ENCODE assay signal across 23 cellular contexts in genomic region chr16:57761957-57762356, GRCh38. TPM values are rescaled to one million over a fixed set of nuclear protein-coding genes. Genes with fewer than 3 reads are reported as not detected.
DNase-seq lines count a peak whose midpoint lies in the region; ATAC-seq, FAIRE-seq and TF ChIP-seq lines count a peak whose summit lies in the region.
"Had no signal": no experiment of that assay in that cellular context is flagged by ENCODE, and none has a peak within 500 bp of the region (broad histone marks: within the 10 kb centered on the region; RNA-seq: fewer than 3 reads in every experiment).

No MANE protein-coding gene starts in this region.

- DNase-seq in HepG2 (ENCODE audit: low spot score) = no peak
- DNase-seq in right lobe of liver = no peak
- no peak for DNase-seq in chondrocyte (ENCODE audit: low spot score)
- no peak for DNase-seq in neural progenitor cell (ENCODE audit: low spot score)
- no peak for DNase-seq in left colon
- no peak for DNase-seq in NK-92 (lab: John Stamatoyannopoulos, UW; ENCODE audit: unreplicated experiment)
- DNase-seq: EL; GF-D8; MG63; NCI-H1048; NCI-H1436; NCI-H187 treated with DMSO at 0.1 percent for 48 hours; NCI-H2107; NCI-H446 treated with DMSO at 0.1 percent for 48 hours; NK-92 treated with Interleukin-12 subunit alpha and Interleukin-12 subunit beta, amount 100 ng/mL, for 24 hours had no signal

- CTCF ChIA-PET in HepG2 (lab: Yijun Ruan, JAX; ENCODE audit: low intra/inter-chr PET ratio, low total read pairs) = no interaction called here

- H3K27ac ChIP-seq in HepG2 (ENCODE audit: extremely low read length, insufficient read depth, low read length) (no peak overlapping the region), right lobe of liver (no peak overlapping the region), neural progenitor cell (no peak overlapping the region)
- H3K27ac ChIP-seq: SJSA1 had no signal

- H3K4me1 Mint-ChIP-seq in chondrocyte (ENCODE audit: low read depth) (peaks cover 18% of the 10 kb centered on the region), neural progenitor cell (peaks cover 7% of the 10 kb centered on the region)
- H3K4me1 Mint-ChIP-seq: B cell had no signal

- H3K79me2 ChIP-seq in HepG2 (ENCODE audit: insufficient read depth, low read length) (no peaks in the 10 kb centered on the region), neural progenitor cell (ENCODE audit: low read depth) (no peaks in the 10 kb centered on the region)

- H2AFZ ChIP-seq in HepG2 (ENCODE audit: low read length) (no peak overlapping the region), neural progenitor cell (replicated peaks) (no peak overlapping the region)
- H2AFZ ChIP-seq: GM23338 had no signal

- intact Hi-C loops in HepG2 (cut with micrococcal nuclease; ENCODE audit: unreplicated experiment) = no loop called here
- intact Hi-C loops in right lobe of liver (cut with DNase I) = loop anchor here in 1 of 2 donors (10.0 kb wide), 1 partner anchor 253 kb away; no protein-coding TSS in a partner anchor
- intact Hi-C loops in left colon (cut with DNase I, micrococcal nuclease) = no loop called here

- no peak for TF ChIP-seq CTCF in HepG2 (CRISPR knock-in tag; IDR thresholded peaks at IDR 0.05)
- TF ChIP-seq CTCF in right lobe of liver (IDR thresholded peaks at IDR 0.05) = no peak
- TF ChIP-seq CTCF in chondrocyte (IDR thresholded peaks at IDR 0.05) = no peak
- TF ChIP-seq CTCF in neural progenitor cell (IDR thresholded peaks at IDR 0.05) = no peak

- H4K20me1 ChIP-seq in HepG2 (ENCODE audit: insufficient read depth, low read length) (no peaks in the 10 kb centered on the region), neural progenitor cell (ENCODE audit: low read depth) (no peaks in the 10 kb centered on the region)

- no TSS peak for BruUV-seq in HepG2 (replicated peaks; lab: Mats Ljungman, UMichigan)

- H3K27me3 ChIP-seq in HepG2 (ENCODE audit: control insufficient read depth in 1 of 2, insufficient read depth in 2 of 2, low read length in 2 of 2) (no peaks in the 10 kb centered on the region), right lobe of liver (no peaks in the 10 kb centered on the region), neural progenitor cell (no peaks in the 10 kb centered on the region)
- H3K27me3 ChIP-seq: MG63, SJSA1 had no signal

- H3K9ac ChIP-seq in HepG2 (ENCODE audit: insufficient read depth, low read depth, low read length) = no peak overlapping the region
- no peak overlapping the region for H3K9ac ChIP-seq in neural progenitor cell

- H3K36me3 Mint-ChIP-seq in chondrocyte (ENCODE audit: low read depth) = peaks cover 19% of the 10 kb centered on the region
- peaks cover 3% of the 10 kb centered on the region for H3K36me3 Mint-ChIP-seq in neural progenitor cell

- H3K9me3 Mint-ChIP-seq in chondrocyte (ENCODE audit: low read depth) (no peaks in the 10 kb centered on the region), neural progenitor cell (no peaks in the 10 kb centered on the region)
- H3K9me3 Mint-ChIP-seq: GM23338 had no signal

- FAIRE-seq in HepG2 (lab: Jason Lieb, UNC) = no peak
- FAIRE-seq: A204.1, K562 had no signal

- H3K4me2 ChIP-seq in HepG2 (ENCODE audit: low read depth, low read length) (no peak overlapping the region), neural progenitor cell (no peak overlapping the region)
- H3K4me2 ChIP-seq: GM23338 had no signal

- H3K27ac Mint-ChIP-seq in chondrocyte (ENCODE audit: unreplicated experiment) (peak overlapping the region; percentile 54), neural progenitor cell (peak overlapping the region; percentile 60)
- H3K27ac Mint-ChIP-seq: B cell, GM23338 had no signal

- ATAC-seq in HepG2 (no peak), right lobe of liver (no peak), left colon (no peak), HG02642 (IDR thresholded peaks at IDR 0.05; ENCODE audit: poor library complexity, unreplicated experiment) (no peak)
- ATAC-seq: GM23338, HCT116, K562, Panc1 had no signal

- WGBS in HepG2 (ENCODE audit: low lambda C conversion rate) = 99% methylated on average over 10 of the region's 12 CpGs
- WGBS in right lobe of liver (ENCODE audit: insufficient coverage, low coverage, low lambda C conversion rate, missing lambda C conversion rate) = 60% methylated on average over 1 of the region's 12 CpGs

- in situ Hi-C loops in HepG2 (cut with HindIII; ENCODE audit: extremely low pct_ligation_motif_present, low pct_unique_long_range_greater_than_20kb) = no loop called here

- H3K27me3 Mint-ChIP-seq in chondrocyte (ENCODE audit: low read depth) = no peaks in the 10 kb centered on the region
- H3K27me3 Mint-ChIP-seq in neural progenitor cell (ENCODE audit: insufficient read depth, low read depth) = peaks cover 7% of the 10 kb centered on the region
- H3K27me3 Mint-ChIP-seq: B cell had no signal

- TF ChIP-seq RAD21 in HepG2 (CRISPR knock-in tag; IDR thresholded peaks at IDR 0.05) = no peak

- H3F3A ChIP-seq in neural progenitor cell (ENCODE audit: low read depth) = no peaks in the 10 kb centered on the region

- POLR2A ChIA-PET in HepG2 (lab: Yijun Ruan, JAX) = no interaction called here

- H3K4me3 ChIP-seq in HepG2 (replicated peaks in 1 of 3; ENCODE audit: insufficient read depth in 1 of 3, low read depth in 2 of 3, low read length in 3 of 3) = no peak overlapping the region
- H3K4me3 ChIP-seq in right lobe of liver = no peak overlapping the region
- H3K4me3 ChIP-seq in neural progenitor cell = no peak overlapping the region
- H3K4me3 ChIP-seq: GM23338, K562, MG63, SJSA1 had no signal

- TF ChIP-seq POLR2A in HepG2 (IDR thresholded peaks at IDR 0.05; ENCODE audit: insufficient read depth in 1 of 2, low read depth in 2 of 2, low read length in 2 of 2) (no peak), right lobe of liver (IDR thresholded peaks at IDR 0.05) (no peak)

- TF ChIP-seq EP300 in HepG2 (IDR thresholded peaks at IDR 0.05; ENCODE audit: low read depth in 2 of 2, low read length in 2 of 2) (no peak), HepG2 (CRISPR knock-in tag; IDR thresholded peaks at IDR 0.05; ENCODE audit: borderline replicate concordance) (no peak)

- H3K9me3 ChIP-seq in HepG2 (ENCODE audit: low read length) (no peaks in the 10 kb centered on the region), right lobe of liver (no peaks in the 10 kb centered on the region), neural progenitor cell (ENCODE audit: low read depth) (no peaks in the 10 kb centered on the region)
- H3K9me3 ChIP-seq: MG63 had no signal

- H3K4me3 Mint-ChIP-seq in chondrocyte (ENCODE audit: unreplicated experiment) = no peak overlapping the region
- H3K4me3 Mint-ChIP-seq in neural progenitor cell = no peak overlapping the region
- H3K4me3 Mint-ChIP-seq: B cell, GM23338 had no signal

- H3K4me1 ChIP-seq in HepG2 (ENCODE audit: insufficient read depth, low read length) (no peaks in the 10 kb centered on the region), right lobe of liver (no peaks in the 10 kb centered on the region), neural progenitor cell (peaks cover 2% of the 10 kb centered on the region)

- peaks cover 23 to 60% of the 10 kb centered on the region in 2 experiments for H3K36me3 ChIP-seq in HepG2 (replicated peaks in 1 of 2; ENCODE audit: control insufficient read depth in 1 of 2, insufficient read depth in 2 of 2, low read length in 2 of 2)
- peaks cover 2 to 46% (median 19%) of the 10 kb centered on the region in 4 donors for H3K36me3 ChIP-seq in right lobe of liver
- H3K36me3 ChIP-seq in neural progenitor cell = no peaks in the 10 kb centered on the region

RNA-seq across cellular contexts. Expression of gene KATNB1, which starts 26.4 kb away (rescaled TPM):
- 25.2 and 31.5 TPM in 2 replicates for total RNA-seq in HepG2 (2016; rRNA removed; fragmentation: Illumina TruSeq; extraction: Trizol)
- 14.2 and 18.3 TPM in 2 replicates for total RNA-seq in HepG2 (2016; cell fraction: cytosol; rRNA removed; fragmentation: Illumina TruSeq; extraction: Trizol; ENCODE audit: low read depth)
- 21.2 and 33.1 TPM in 2 replicates for total RNA-seq in HepG2 (2016; cell fraction: insoluble cytoplasmic fraction; rRNA removed; fragmentation: Illumina TruSeq; extraction: Trizol)
- total RNA-seq in HepG2 (2016; cell fraction: membrane; rRNA removed; fragmentation: Illumina TruSeq; extraction: Trizol) = 34.3 and 42.2 TPM in 2 replicates
- 21.9 and 25.7 TPM in 2 replicates for total RNA-seq in HepG2 (2016; cell fraction: nucleus; rRNA removed; fragmentation: Illumina TruSeq; extraction: Trizol)
- polyA plus RNA-seq in HepG2 (2011; rRNA removed) = 39.8 and 43.5 TPM in 2 replicates
- polyA plus RNA-seq in HepG2 (2011; cell fraction: cytosol; rRNA removed) = 17.4 and 27.7 TPM in 2 replicates
- polyA plus RNA-seq in HepG2 (2011; cell fraction: nucleus; rRNA removed) = 122 and 146 TPM in 2 replicates
- polyA plus RNA-seq in HepG2 (2012) = 16.2 and 20.9 TPM in 2 replicates
- polyA plus RNA-seq in HepG2 (2016; cell fraction: cytosol; fragmentation: Illumina TruSeq; extraction: Trizol; ENCODE audit: low read depth) = 15.0 and 20.0 TPM in 2 replicates
- polyA plus RNA-seq in HepG2 (2016; cell fraction: insoluble cytoplasmic fraction; fragmentation: Illumina TruSeq; extraction: Trizol; ENCODE audit: low read depth) = 22.6 and 30.3 TPM in 2 replicates
- 30.4 and 34.5 TPM in 2 replicates for polyA plus RNA-seq in HepG2 (2016; cell fraction: membrane; fragmentation: Illumina TruSeq; extraction: Trizol; ENCODE audit: low read depth)
- 49.3 and 53.8 TPM in 2 replicates for polyA plus RNA-seq in HepG2 (2016; cell fraction: nucleus; fragmentation: Illumina TruSeq; extraction: Trizol; ENCODE audit: insufficient read depth, low read depth)
- 29.8 and 60.0 TPM in 2 replicates for polyA minus RNA-seq in HepG2 (2011; rRNA and poly(A)+ RNA removed; ENCODE audit: low replicate concordance)
- 13.6 and 19.1 TPM in 2 replicates for polyA minus RNA-seq in HepG2 (2011; cell fraction: cytosol; rRNA and poly(A)+ RNA removed)
- 27.9 and 30.3 TPM in 2 replicates for polyA minus RNA-seq in HepG2 (2011; cell fraction: nucleus; rRNA and poly(A)+ RNA removed)
- total RNA-seq in right lobe of liver = 10 to 100 TPM in 2 of 6 experiments, 1 to 10 TPM in 4; 5.6 to 17.5 (median 8.5) TPM
- total RNA-seq in chondrocyte = 14.0 to 20.6 TPM (median 14.7 TPM) in 3 replicates
- 33.5 and 48.2 TPM in 2 replicates for total RNA-seq in neural progenitor cell (ENCODE audit: low replicate concordance)
- total RNA-seq in left colon = 10 to 100 TPM; 17.2 to 18.1 TPM

RNA-seq across cellular contexts. Expression of gene KIFC3, which starts 40.3 kb away (rescaled TPM):
- total RNA-seq in HepG2 (2016; rRNA removed; fragmentation: Illumina TruSeq; extraction: Trizol) = 30.0 and 45.3 TPM in 2 replicates
- 11.2 and 13.3 TPM in 2 replicates for total RNA-seq in HepG2 (2016; cell fraction: cytosol; rRNA removed; fragmentation: Illumina TruSeq; extraction: Trizol; ENCODE audit: low read depth)
- 26.2 and 45.1 TPM in 2 replicates for total RNA-seq in HepG2 (2016; cell fraction: insoluble cytoplasmic fraction; rRNA removed; fragmentation: Illumina TruSeq; extraction: Trizol)
- 23.6 and 24.3 TPM in 2 replicates for total RNA-seq in HepG2 (2016; cell fraction: membrane; rRNA removed; fragmentation: Illumina TruSeq; extraction: Trizol)
- 39.1 and 45.8 TPM in 2 replicates for total RNA-seq in HepG2 (2016; cell fraction: nucleus; rRNA removed; fragmentation: Illumina TruSeq; extraction: Trizol)
- polyA plus RNA-seq in HepG2 (2011; rRNA removed) = 42.1 and 70.6 TPM in 2 replicates
- 43.4 and 59.0 TPM in 2 replicates for polyA plus RNA-seq in HepG2 (2011; cell fraction: cytosol; rRNA removed)
- polyA plus RNA-seq in HepG2 (2011; cell fraction: nucleus; rRNA removed) = 225 and 236 TPM in 2 replicates
- polyA plus RNA-seq in HepG2 (2012) = 21.3 and 43.4 TPM in 2 replicates
- 14.4 and 14.6 TPM in 2 replicates for polyA plus RNA-seq in HepG2 (2016; cell fraction: cytosol; fragmentation: Illumina TruSeq; extraction: Trizol; ENCODE audit: low read depth)
- 20.2 and 24.5 TPM in 2 replicates for polyA plus RNA-seq in HepG2 (2016; cell fraction: insoluble cytoplasmic fraction; fragmentation: Illumina TruSeq; extraction: Trizol; ENCODE audit: low read depth)
- polyA plus RNA-seq in HepG2 (2016; cell fraction: membrane; fragmentation: Illumina TruSeq; extraction: Trizol; ENCODE audit: low read depth) = 13.8 and 19.9 TPM in 2 replicates
- 79.4 and 80.8 TPM in 2 replicates for polyA plus RNA-seq in HepG2 (2016; cell fraction: nucleus; fragmentation: Illumina TruSeq; extraction: Trizol; ENCODE audit: insufficient read depth, low read depth)
- 132 and 141 TPM in 2 replicates for polyA minus RNA-seq in HepG2 (2011; rRNA and poly(A)+ RNA removed; ENCODE audit: low replicate concordance)
- 31.9 and 33.7 TPM in 2 replicates for polyA minus RNA-seq in HepG2 (2011; cell fraction: cytosol; rRNA and poly(A)+ RNA removed)
- 94.9 and 117 TPM in 2 replicates for polyA minus RNA-seq in HepG2 (2011; cell fraction: nucleus; rRNA and poly(A)+ RNA removed)
- total RNA-seq in right lobe of liver = 10 to 100 TPM; 20.3 to 88.9 (median 46.4) TPM
- total RNA-seq in chondrocyte = 74.4 to 135 TPM (median 75.6 TPM) in 3 replicates
- total RNA-seq in neural progenitor cell (ENCODE audit: low replicate concordance) = 0.28 and 1.6 TPM in 2 replicates
- total RNA-seq in left colon = 1 to 10 TPM; 4.3 to 5.6 TPM
